ENCODE assay signal across 9 cellular contexts in the genomic region with DNA sequence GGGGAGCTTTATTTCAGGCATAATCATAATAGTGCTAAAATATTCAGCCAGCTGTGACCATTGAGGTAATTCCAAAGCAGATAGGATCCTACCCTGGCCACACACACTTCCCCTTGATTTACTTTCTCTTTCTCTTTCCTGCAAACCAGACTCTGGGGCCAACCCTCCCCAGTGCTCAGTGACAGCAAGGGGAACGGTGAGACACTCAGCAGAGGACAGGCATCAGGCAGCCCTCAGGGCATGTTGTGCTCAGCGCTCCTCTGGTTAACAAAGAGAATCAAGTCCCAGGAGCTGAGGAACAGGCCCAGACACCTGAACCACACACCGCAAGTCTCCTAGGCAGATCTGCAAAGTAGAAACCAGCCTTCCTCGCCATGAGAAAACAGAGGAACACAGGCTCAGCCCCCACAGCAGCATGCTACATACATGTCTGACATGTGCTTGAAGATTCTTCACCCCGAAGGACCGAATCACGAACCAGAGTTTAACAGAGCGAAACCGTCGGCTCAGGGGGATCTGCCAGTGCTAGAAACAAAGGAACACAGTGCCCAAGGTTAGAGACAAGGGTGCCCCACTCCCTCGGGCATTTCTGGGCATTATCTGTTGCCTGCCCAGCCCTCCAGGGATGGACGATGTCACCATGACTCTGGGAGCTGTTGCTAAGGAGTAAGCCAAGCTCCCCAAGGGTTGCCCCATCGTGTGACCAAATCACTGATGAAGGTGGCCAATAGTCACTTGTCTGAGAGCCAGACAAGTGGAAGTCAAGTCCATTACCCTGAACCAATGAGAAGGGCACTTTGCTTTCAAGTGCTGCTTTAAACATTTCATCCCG. TPM values are rescaled to one million over a fixed set of nuclear protein-coding genes. Genes with fewer than 3 reads are reported as not detected.
DNase-seq lines count a peak whose midpoint lies in the region; ATAC-seq, FAIRE-seq and TF ChIP-seq lines count a peak whose summit lies in the region.
"Had no signal": no experiment of that assay in that cellular context is flagged by ENCODE, and none has a peak within 500 bp of the region (broad histone marks: within the 10 kb centered on the region; RNA-seq: fewer than 3 reads in every experiment).

No MANE protein-coding gene starts in this region.

- peak; percentile 70 for DNase-seq in GM10248 (ENCODE audit: extremely low spot score)
- DNase-seq in HT1080 (ENCODE audit: low read depth) = peak; percentile 23
- DNase-seq in activated CD4-positive, alpha-beta memory T cell treated with anti-CD3 and anti-CD28 coated beads, Interleukin-2, amount 10 ng/mL, durations not matched to agents 7 days and 5 days = peak; percentile 79
- peak; percentile 67 for DNase-seq in lower lobe of right lung
- no peak for DNase-seq in RCC 7860 (ENCODE audit: low spot score)
- no peak for DNase-seq in iPS-NIHi7 (ENCODE audit: extremely low spot score)
- no peak for DNase-seq in NCI-H2107 treated with DMSO at 0.1 percent for 48 hours (lab: John Stamatoyannopoulos, UW; ENCODE audit: unreplicated experiment)

- peaks cover 2% of the 10 kb centered on the region for H3K9me3 Mint-ChIP-seq in activated CD4-positive, alpha-beta memory T cell treated with anti-CD3 and anti-CD28 coated beads, Interleukin-2, amount 10 ng/mL, durations not matched to agents 7 days and 5 days

- POLR2A ChIA-PET in GM10248 (lab: Yijun Ruan, JAX) = no interaction called here
- POLR2A ChIA-PET in activated CD4-positive, alpha-beta memory T cell treated with anti-CD3 and anti-CD28 coated beads, Interleukin-2, amount 10 ng/mL, durations not matched to agents 7 days and 5 days (lab: Charles Lee) = interaction anchor here (0.9 to 5.2 kb wide), 8 partner anchors 9 to 176 kb away, joined by 3 to 74 read pairs (median 6); a partner anchor contains a TSS

- CTCF ChIA-PET in GM10248 (lab: Yijun Ruan, JAX) = interaction anchor here (0.8 to 2.9 kb wide), 5 partner anchors 9 to 68 kb away, joined by 3 to 8 read pairs (median 4); no protein-coding TSS in a partner anchor
- CTCF ChIA-PET in activated CD4-positive, alpha-beta memory T cell treated with anti-CD3 and anti-CD28 coated beads, Interleukin-2, amount 10 ng/mL, durations not matched to agents 7 days and 5 days (lab: Charles Lee) = interaction anchor here (1.0 to 1.2 kb wide), 3 partner anchors 11 to 69 kb away, joined by 3 to 5 read pairs (median 3); no protein-coding TSS in a partner anchor

- no peaks in the 10 kb centered on the region for H3K9me3 ChIP-seq in lower lobe of right lung

- no peak overlapping the region for H3K4me3 ChIP-seq in lower lobe of right lung

- no peak for FAIRE-seq in RCC 7860 (lab: Jason Lieb, UNC)

- no peaks in the 10 kb centered on the region for H3K36me3 ChIP-seq in lower lobe of right lung

- H3K27ac ChIP-seq in lower lobe of right lung = peak overlapping the region; percentile 37

- peak overlapping the region; percentile 66 for H3K4me3 Mint-ChIP-seq in activated CD4-positive, alpha-beta memory T cell treated with anti-CD3 and anti-CD28 coated beads, Interleukin-2, amount 10 ng/mL, durations not matched to agents 7 days and 5 days

- TF ChIP-seq CTCF in GM10248 (IDR thresholded peaks at IDR 0.05; ENCODE audit: control extremely low read depth, extremely low read depth, low read depth, missing control alignments) (no peak), lower lobe of right lung (IDR thresholded peaks at IDR 0.05) (no peak)

- peaks cover 51% of the 10 kb centered on the region for H3K4me1 Mint-ChIP-seq in activated CD4-positive, alpha-beta memory T cell treated with anti-CD3 and anti-CD28 coated beads, Interleukin-2, amount 10 ng/mL, durations not matched to agents 7 days and 5 days

- no peaks in the 10 kb centered on the region for H3K27me3 Mint-ChIP-seq in activated CD4-positive, alpha-beta memory T cell treated with anti-CD3 and anti-CD28 coated beads, Interleukin-2, amount 10 ng/mL, durations not matched to agents 7 days and 5 days

- H3K27ac Mint-ChIP-seq in activated CD4-positive, alpha-beta memory T cell treated with anti-CD3 and anti-CD28 coated beads, Interleukin-2, amount 10 ng/mL, durations not matched to agents 7 days and 5 days = peak overlapping the region; percentile 90

- H3K4me1 ChIP-seq in lower lobe of right lung = peaks cover 12% of the 10 kb centered on the region

- intact Hi-C loops in lower lobe of right lung (cut with DNase I) = no loop called here

- ATAC-seq in GM21423 (IDR thresholded peaks at IDR 0.05; ENCODE audit: unreplicated experiment) (peak; percentile 97), lower lobe of right lung (peak; percentile 85 to 87)

- H3K36me3 Mint-ChIP-seq in activated CD4-positive, alpha-beta memory T cell treated with anti-CD3 and anti-CD28 coated beads, Interleukin-2, amount 10 ng/mL, durations not matched to agents 7 days and 5 days (ENCODE audit: low read depth) = peaks cover 6% of the 10 kb centered on the region

- H3K27me3 ChIP-seq in lower lobe of right lung (ENCODE audit: low read depth) = no peaks in the 10 kb centered on the region

RNA-seq across cellular contexts. Expression of a gene that starts 17.5 kb away (rescaled TPM):
- total RNA-seq in HT1080 (2014; rRNA removed; shearing (Covaris generic)) = not detected in 2 replicates
- not detected in 2 replicates for polyA plus RNA-seq in HT1080 (2015; cell fraction: cytosol; rRNA removed)
- polyA plus RNA-seq in HT1080 (2015; cell fraction: nucleus; rRNA removed) = not detected in 2 replicates
- total RNA-seq in activated CD4-positive, alpha-beta memory T cell treated with anti-CD3 and anti-CD28 coated beads, Interleukin-2, amount 10 ng/mL, durations not matched to agents 7 days and 5 days = under 1 TPM in 1 of 2 experiments, not detected in 1; 0.08 TPM
- total RNA-seq in lower lobe of right lung = 4.8 TPM
- total RNA-seq: epithelial cell of proximal tubule had no signal

Comparison
In these comparisons a context has a peak if more than half of its experiments do, and no peak if none do; other contexts are left out.
1. DNase-seq: peak in GM10248 (single experiment), HT1080 (single experiment), activated CD4-positive, alpha-beta memory T cell treated with anti-CD3 and anti-CD28 coated beads, Interleukin-2, amount 10 ng/mL, durations not matched to agents 7 days and 5 days (single experiment) and lower lobe of right lung (single experiment); none in RCC 7860 (single experiment), iPS-NIHi7 (single experiment) and NCI-H2107 treated with DMSO at 0.1 percent for 48 hours (single experiment).